ENCODE assay signal across 1 cellular context in the genomic region with DNA sequence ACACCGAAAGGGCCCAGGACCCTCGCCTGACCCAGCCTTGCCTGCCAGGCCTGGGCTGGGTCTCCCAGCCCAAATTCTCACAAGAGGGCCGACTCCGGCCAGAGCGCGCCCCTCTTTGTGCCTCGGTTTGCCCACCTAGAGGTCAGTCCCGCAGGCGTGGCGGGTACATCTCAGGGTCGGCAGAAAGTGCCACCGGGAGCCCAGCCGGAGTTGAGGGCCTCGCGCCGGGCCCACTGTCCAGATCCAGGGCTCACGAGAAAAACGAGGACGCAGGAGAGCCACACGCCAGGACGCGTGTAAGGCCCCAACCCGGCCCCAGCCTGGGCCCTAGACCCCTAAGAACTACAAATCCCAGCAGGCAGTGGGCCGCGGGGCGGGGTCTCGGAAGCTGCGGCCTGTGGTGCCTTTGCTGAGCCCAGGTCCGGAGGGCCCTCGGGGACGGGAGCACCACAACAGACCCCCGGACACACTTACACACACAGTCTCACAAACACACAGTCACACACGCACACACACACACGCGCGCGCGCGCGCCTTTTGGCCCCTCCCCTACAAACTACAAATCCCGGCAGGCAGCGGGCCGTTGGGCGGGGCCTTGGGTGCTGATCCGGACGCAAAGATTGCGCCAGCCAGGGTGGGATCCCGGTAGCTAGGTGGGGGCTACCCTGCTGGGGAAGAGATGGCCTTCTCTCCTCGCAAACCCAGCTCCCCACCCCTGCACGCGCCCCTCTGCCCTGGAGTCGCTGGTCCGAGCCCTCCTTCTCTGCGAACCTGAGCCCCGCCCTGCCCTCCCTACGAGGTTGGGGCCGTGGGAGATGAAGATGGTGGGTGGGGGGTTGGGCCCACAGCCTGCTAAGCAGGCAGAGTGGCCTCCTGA.
A peak's percentile ranks its signal among the peaks of the same experiment; 100 is the strongest.
TF ChIP-seq lines count a peak whose summit lies in the region.

Gene SH2D6 (plus strand): TSS at position 583 of the 877 bp plus-strand sequence. CDS start 10,752 bp downstream, outside the sequence.

TF ChIP-seq in K562, 482 proteins besides CTCF, POLR2A, EP300 and RAD21 (continued from another document and continues in another):
- TF ChIP-seq, protein P1, sequence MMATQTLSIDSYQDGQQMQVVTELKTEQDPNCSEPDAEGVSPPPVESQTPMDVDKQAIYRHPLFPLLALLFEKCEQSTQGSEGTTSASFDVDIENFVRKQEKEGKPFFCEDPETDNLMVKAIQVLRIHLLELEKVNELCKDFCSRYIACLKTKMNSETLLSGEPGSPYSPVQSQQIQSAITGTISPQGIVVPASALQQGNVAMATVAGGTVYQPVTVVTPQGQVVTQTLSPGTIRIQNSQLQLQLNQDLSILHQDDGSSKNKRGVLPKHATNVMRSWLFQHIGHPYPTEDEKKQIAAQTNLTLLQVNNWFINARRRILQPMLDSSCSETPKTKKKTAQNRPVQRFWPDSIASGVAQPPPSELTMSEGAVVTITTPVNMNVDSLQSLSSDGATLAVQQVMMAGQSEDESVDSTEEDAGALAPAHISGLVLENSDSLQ (IDR thresholded peaks at IDR 0.05) = no peak
- TF ChIP-seq CHD2 (IDR thresholded peaks at IDR 0.05; ENCODE audit: low read depth, low read length) (no peak), DIDO1 (tag; IDR thresholded peaks at IDR 0.05; ENCODE audit: low read depth) (0 out of 2 replicates have a peak, but pooled peaks have one; percentile 54), TEAD2 (tag; IDR thresholded peaks at IDR 0.05) (peak; percentile 42; the same call in 1 of the 2 replicates), MYBL2 (IDR thresholded peaks at IDR 0.05; ENCODE audit: low read depth) (no peak), MYBL2 (CRISPR knock-in tag; IDR thresholded peaks at IDR 0.05; ENCODE audit: borderline replicate concordance) (no peak), HNRNPK (IDR thresholded peaks at IDR 0.05; ENCODE audit: low read depth, low read length, poor library complexity, severe bottlenecking) (no peak), ZBTB17 (CRISPR knock-in tag; IDR thresholded peaks at IDR 0.05) (no peak; the same call in none of the 2 replicates), ZNF785 (CRISPR knock-in tag; IDR thresholded peaks at IDR 0.05) (no peak), SMAD3 (CRISPR knock-in tag; conservative IDR thresholded peaks at IDR 0.05) (peak; percentile 53; the same call in 1 of the 2 replicates), FOXP1 (CRISPR knock-in tag; IDR thresholded peaks at IDR 0.05) (peak; percentile 88), ZNF76 (CRISPR knock-in tag; IDR thresholded peaks at IDR 0.05; ENCODE audit: borderline replicate concordance) (peak; percentile 89), ZNF274 (IDR thresholded peaks at IDR 0.05; ENCODE audit: borderline replicate concordance, low read depth, low read length) (no peak), GATAD2B (IDR thresholded peaks at IDR 0.05; ENCODE audit: borderline replicate concordance) (no peak), ESRRB (CRISPR knock-in tag; IDR thresholded peaks at IDR 0.05; ENCODE audit: borderline replicate concordance) (0 out of 2 replicates have a peak, but pooled peaks have one; percentile 22), HDAC8 (tag; IDR thresholded peaks at IDR 0.05) (peak; percentile 89), PPARD (CRISPR knock-in tag; IDR thresholded peaks at IDR 0.05) (no peak), KAT7 (CRISPR knock-in tag; IDR thresholded peaks at IDR 0.05; ENCODE audit: borderline replicate concordance) (peak; percentile 86; the same call in 1 of the 2 replicates), FOXK2 (conservative IDR thresholded peaks at IDR 0.05 in 1 of 2, IDR thresholded peaks at IDR 0.05 in 1 of 2; ENCODE audit: low read depth in 2 of 2) (no peak), TEAD4 (IDR thresholded peaks at IDR 0.05; ENCODE audit: low read length) (no peak), TEAD4 (CRISPR knock-in tag; IDR thresholded peaks at IDR 0.05; ENCODE audit: borderline replicate concordance) (peak; percentile 92; the same call in 1 of the 2 replicates), ZNF408 (CRISPR knock-in tag; IDR thresholded peaks at IDR 0.05; ENCODE audit: low read depth) (no peak), SP1 (CRISPR knock-in tag; IDR thresholded peaks at IDR 0.05) (peak; percentile 93), ARHGAP35 (IDR thresholded peaks at IDR 0.05; ENCODE audit: partially characterized antibody) (no peak), PHF20 (IDR thresholded peaks at IDR 0.05; ENCODE audit: partially characterized antibody) (peak; percentile 69), POLR2H (tag; IDR thresholded peaks at IDR 0.05; ENCODE audit: low read depth) (peak; percentile 60), ZNF277 (CRISPR knock-in tag; IDR thresholded peaks at IDR 0.05; ENCODE audit: borderline replicate concordance) (no peak), HNRNPL (IDR thresholded peaks at IDR 0.05; ENCODE audit: low read depth, low read length) (no peak), KLF6 (CRISPR knock-in tag; IDR thresholded peaks at IDR 0.05; ENCODE audit: borderline replicate concordance) (peak; percentile 47; the same call in 1 of the 2 replicates), MYC (IDR thresholded peaks at IDR 0.05; ENCODE audit: low read depth, low read length) (peak; percentile 96), MYC (CRISPR knock-in tag; IDR thresholded peaks at IDR 0.05; ENCODE audit: borderline replicate concordance, low read depth) (peak; percentile 90), ZNF609 (CRISPR knock-in tag; IDR thresholded peaks at IDR 0.05; ENCODE audit: borderline replicate concordance) (no peak), BDP1 (IDR thresholded peaks at IDR 0.05; ENCODE audit: insufficient read depth, insufficient read length) (no peak), MAFG (tag; conservative IDR thresholded peaks at IDR 0.05) (no peak), ZNF717 (CRISPR knock-in tag; IDR thresholded peaks at IDR 0.05) (no peak), TAF15 (IDR thresholded peaks at IDR 0.05; ENCODE audit: low read depth, low read length) (no peak), HDAC2 (IDR thresholded peaks at IDR 0.05) (peak; percentile 30; the same call in 1 of the 2 replicates)
- TF ChIP-seq, protein P2, sequence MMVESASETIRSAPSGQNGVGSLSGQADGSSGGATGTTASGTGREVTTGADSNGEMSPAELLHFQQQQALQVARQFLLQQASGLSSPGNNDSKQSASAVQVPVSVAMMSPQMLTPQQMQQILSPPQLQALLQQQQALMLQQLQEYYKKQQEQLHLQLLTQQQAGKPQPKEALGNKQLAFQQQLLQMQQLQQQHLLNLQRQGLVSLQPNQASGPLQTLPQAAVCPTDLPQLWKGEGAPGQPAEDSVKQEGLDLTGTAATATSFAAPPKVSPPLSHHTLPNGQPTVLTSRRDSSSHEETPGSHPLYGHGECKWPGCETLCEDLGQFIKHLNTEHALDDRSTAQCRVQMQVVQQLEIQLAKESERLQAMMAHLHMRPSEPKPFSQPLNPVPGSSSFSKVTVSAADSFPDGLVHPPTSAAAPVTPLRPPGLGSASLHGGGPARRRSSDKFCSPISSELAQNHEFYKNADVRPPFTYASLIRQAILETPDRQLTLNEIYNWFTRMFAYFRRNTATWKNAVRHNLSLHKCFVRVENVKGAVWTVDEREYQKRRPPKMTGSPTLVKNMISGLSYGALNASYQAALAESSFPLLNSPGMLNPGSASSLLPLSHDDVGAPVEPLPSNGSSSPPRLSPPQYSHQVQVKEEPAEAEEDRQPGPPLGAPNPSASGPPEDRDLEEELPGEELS (CRISPR knock-in tag; IDR thresholded peaks at IDR 0.05; ENCODE audit: borderline replicate concordance) = peak; percentile 94; the same call in 1 of the 2 replicates
- TF ChIP-seq, protein P3, sequence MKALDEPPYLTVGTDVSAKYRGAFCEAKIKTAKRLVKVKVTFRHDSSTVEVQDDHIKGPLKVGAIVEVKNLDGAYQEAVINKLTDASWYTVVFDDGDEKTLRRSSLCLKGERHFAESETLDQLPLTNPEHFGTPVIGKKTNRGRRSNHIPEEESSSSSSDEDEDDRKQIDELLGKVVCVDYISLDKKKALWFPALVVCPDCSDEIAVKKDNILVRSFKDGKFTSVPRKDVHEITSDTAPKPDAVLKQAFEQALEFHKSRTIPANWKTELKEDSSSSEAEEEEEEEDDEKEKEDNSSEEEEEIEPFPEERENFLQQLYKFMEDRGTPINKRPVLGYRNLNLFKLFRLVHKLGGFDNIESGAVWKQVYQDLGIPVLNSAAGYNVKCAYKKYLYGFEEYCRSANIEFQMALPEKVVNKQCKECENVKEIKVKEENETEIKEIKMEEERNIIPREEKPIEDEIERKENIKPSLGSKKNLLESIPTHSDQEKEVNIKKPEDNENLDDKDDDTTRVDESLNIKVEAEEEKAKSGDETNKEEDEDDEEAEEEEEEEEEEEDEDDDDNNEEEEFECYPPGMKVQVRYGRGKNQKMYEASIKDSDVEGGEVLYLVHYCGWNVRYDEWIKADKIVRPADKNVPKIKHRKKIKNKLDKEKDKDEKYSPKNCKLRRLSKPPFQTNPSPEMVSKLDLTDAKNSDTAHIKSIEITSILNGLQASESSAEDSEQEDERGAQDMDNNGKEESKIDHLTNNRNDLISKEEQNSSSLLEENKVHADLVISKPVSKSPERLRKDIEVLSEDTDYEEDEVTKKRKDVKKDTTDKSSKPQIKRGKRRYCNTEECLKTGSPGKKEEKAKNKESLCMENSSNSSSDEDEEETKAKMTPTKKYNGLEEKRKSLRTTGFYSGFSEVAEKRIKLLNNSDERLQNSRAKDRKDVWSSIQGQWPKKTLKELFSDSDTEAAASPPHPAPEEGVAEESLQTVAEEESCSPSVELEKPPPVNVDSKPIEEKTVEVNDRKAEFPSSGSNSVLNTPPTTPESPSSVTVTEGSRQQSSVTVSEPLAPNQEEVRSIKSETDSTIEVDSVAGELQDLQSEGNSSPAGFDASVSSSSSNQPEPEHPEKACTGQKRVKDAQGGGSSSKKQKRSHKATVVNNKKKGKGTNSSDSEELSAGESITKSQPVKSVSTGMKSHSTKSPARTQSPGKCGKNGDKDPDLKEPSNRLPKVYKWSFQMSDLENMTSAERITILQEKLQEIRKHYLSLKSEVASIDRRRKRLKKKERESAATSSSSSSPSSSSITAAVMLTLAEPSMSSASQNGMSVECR (CRISPR knock-in tag; IDR thresholded peaks at IDR 0.05) = no peak; the same call in 1 of the 2 replicates
- TF ChIP-seq, protein P4, sequence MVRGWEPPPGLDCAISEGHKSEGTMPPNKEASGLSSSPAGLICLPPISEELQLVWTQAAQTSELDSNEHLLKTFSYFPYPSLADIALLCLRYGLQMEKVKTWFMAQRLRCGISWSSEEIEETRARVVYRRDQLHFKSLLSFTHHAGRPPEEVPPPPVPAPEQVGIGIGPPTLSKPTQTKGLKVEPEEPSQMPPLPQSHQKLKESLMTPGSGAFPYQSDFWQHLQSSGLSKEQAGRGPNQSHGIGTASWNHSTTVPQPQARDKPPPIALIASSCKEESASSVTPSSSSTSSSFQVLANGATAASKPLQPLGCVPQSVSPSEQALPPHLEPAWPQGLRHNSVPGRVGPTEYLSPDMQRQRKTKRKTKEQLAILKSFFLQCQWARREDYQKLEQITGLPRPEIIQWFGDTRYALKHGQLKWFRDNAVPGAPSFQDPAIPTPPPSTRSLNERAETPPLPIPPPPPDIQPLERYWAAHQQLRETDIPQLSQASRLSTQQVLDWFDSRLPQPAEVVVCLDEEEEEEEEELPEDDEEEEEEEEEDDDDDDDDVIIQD (CRISPR knock-in tag; IDR thresholded peaks at IDR 0.05) = peak; percentile 8; the same call in 1 of the 2 replicates
- TF ChIP-seq, protein P5, sequence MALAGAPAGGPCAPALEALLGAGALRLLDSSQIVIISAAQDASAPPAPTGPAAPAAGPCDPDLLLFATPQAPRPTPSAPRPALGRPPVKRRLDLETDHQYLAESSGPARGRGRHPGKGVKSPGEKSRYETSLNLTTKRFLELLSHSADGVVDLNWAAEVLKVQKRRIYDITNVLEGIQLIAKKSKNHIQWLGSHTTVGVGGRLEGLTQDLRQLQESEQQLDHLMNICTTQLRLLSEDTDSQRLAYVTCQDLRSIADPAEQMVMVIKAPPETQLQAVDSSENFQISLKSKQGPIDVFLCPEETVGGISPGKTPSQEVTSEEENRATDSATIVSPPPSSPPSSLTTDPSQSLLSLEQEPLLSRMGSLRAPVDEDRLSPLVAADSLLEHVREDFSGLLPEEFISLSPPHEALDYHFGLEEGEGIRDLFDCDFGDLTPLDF (CRISPR knock-in tag; IDR thresholded peaks at IDR 0.05) = peak; percentile 93
- TF ChIP-seq, protein P6, sequence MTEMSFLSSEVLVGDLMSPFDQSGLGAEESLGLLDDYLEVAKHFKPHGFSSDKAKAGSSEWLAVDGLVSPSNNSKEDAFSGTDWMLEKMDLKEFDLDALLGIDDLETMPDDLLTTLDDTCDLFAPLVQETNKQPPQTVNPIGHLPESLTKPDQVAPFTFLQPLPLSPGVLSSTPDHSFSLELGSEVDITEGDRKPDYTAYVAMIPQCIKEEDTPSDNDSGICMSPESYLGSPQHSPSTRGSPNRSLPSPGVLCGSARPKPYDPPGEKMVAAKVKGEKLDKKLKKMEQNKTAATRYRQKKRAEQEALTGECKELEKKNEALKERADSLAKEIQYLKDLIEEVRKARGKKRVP (CRISPR knock-in tag; IDR thresholded peaks at IDR 0.05) = peak; percentile 78
